In genomic region chr3:12907729-12908128, GRCh38 we compare ENCODE assay signal across 22 cellular contexts.
DNase-seq lines count a peak whose midpoint lies in the region; ATAC-seq, FAIRE-seq and TF ChIP-seq lines count a peak whose summit lies in the region.
"Had no signal": no experiment of that assay in that cellular context is flagged by ENCODE, and none has a peak within 500 bp of the region (broad histone marks: within the 10 kb centered on the region; RNA-seq: fewer than 3 reads in every experiment).

No MANE protein-coding gene starts in this region.

- H2AFZ ChIP-seq in HepG2 (ENCODE audit: low read length) (no peak overlapping the region), H1 (ENCODE audit: low read length) (no peak overlapping the region), neuronal stem cell (ENCODE audit: low read length) (no peak overlapping the region)
- H2AFZ ChIP-seq: GM23248 had no signal

- TF ChIP-seq RAD21 in HepG2 (CRISPR knock-in tag; IDR thresholded peaks at IDR 0.05) = no peak
- no peak for TF ChIP-seq RAD21 in H1 (IDR thresholded peaks at IDR 0.05 in 1 of 2, conservative IDR thresholded peaks at IDR 0.05 in 1 of 2; ENCODE audit: low read depth in 2 of 2, low read length in 2 of 2)

- no peak for TF ChIP-seq EP300 in HepG2 (IDR thresholded peaks at IDR 0.05; ENCODE audit: low read depth in 2 of 2, low read length in 2 of 2)
- TF ChIP-seq EP300 in HepG2 (CRISPR knock-in tag; IDR thresholded peaks at IDR 0.05; ENCODE audit: borderline replicate concordance) = no peak
- no peak for TF ChIP-seq EP300 in H1 (IDR thresholded peaks at IDR 0.05; ENCODE audit: borderline replicate concordance in 1 of 2, low read depth in 2 of 2, low read length in 2 of 2)

- H2BK20ac ChIP-seq in H1 (ENCODE audit: low read length) = no peak overlapping the region

- H3K4me3 ChIP-seq in HepG2 (replicated peaks in 1 of 3; ENCODE audit: insufficient read depth in 1 of 3, low read depth in 2 of 3, low read length in 3 of 3) = no peak overlapping the region
- no peak overlapping the region for H3K4me3 ChIP-seq in right lobe of liver
- no peak overlapping the region for H3K4me3 ChIP-seq in H1 (ENCODE audit: extremely low read depth in 1 of 4, insufficient read depth in 2 of 4, low read depth in 3 of 4, low read length in 4 of 4)
- no peak overlapping the region for H3K4me3 ChIP-seq in neuronal stem cell (ENCODE audit: low read length in 2 of 2)
- H3K4me3 ChIP-seq: BLaER1 treated with 17β-estradiol and CSF1 and Interleukin-3, amounts not matched to agents 10 nM and 100 nM; GM23248 had no signal

- H4K20me1 ChIP-seq in HepG2 (ENCODE audit: insufficient read depth, low read length) (peaks cover 9% of the 10 kb centered on the region; the same call in 1 of the 2 replicates), H1 (replicated peaks in 1 of 2; ENCODE audit: control insufficient read depth in 1 of 2, insufficient read depth in 2 of 2, low read length in 2 of 2) (peaks cover 2 to 4% of the 10 kb centered on the region in 2 experiments)

- H2BK12ac ChIP-seq in H1 (ENCODE audit: low read depth, low read length) (no peak overlapping the region), neuronal stem cell (ENCODE audit: low read length) (no peak overlapping the region)

- FAIRE-seq in HepG2 (lab: Jason Lieb, UNC) (no peak), H1 (lab: Jason Lieb, UNC) (no peak), GM12892 (lab: Jason Lieb, UNC) (no peak)
- FAIRE-seq: A204.1, D721Med, RCC 7860 had no signal

- 0 out of 2 replicates have a peak, but pooled peaks cover under 1% of the 10 kb centered on the region for H3K4me1 ChIP-seq in HepG2 (ENCODE audit: insufficient read depth, low read length)
- H3K4me1 ChIP-seq in right lobe of liver = no peaks in the 10 kb centered on the region
- H3K4me1 ChIP-seq in H1 (replicated peaks in 1 of 4; ENCODE audit: control insufficient read depth in 3 of 4, insufficient read depth in 4 of 4, low read length in 3 of 4) = no peaks in the 10 kb centered on the region
- no peaks in the 10 kb centered on the region for H3K4me1 ChIP-seq in neuronal stem cell (ENCODE audit: control insufficient read depth in 2 of 2, insufficient read depth in 1 of 2, low read depth in 1 of 2, low read length in 2 of 2)

- peak overlapping the region; percentile 39; the same call in 1 of the 2 replicates for H2BK5ac ChIP-seq in H1 (ENCODE audit: low read depth, low read length)
- H2BK5ac ChIP-seq in neuronal stem cell (ENCODE audit: low read length) = no peak overlapping the region

- intact Hi-C loops in HepG2 (cut with micrococcal nuclease; ENCODE audit: unreplicated experiment) (no loop called here), right lobe of liver (cut with DNase I) (loop anchor here in 1 of 2 donors (10.0 kb wide), 1 partner anchor 77 kb away; no protein-coding TSS in a partner anchor)

- no peak overlapping the region for H3K4me2 ChIP-seq in HepG2 (ENCODE audit: low read depth, low read length)
- no peak overlapping the region for H3K4me2 ChIP-seq in H1 (ENCODE audit: insufficient read depth in 1 of 2, low read depth in 2 of 2, low read length in 2 of 2)
- H3K4me2 ChIP-seq in neuronal stem cell (ENCODE audit: insufficient read depth, low read length, poor library complexity, severe bottlenecking) = no peak overlapping the region
- H3K4me2 ChIP-seq: SK-N-SH had no signal

- H2AK5ac ChIP-seq in H1 (ENCODE audit: low read depth, low read length) (no peak overlapping the region), neuronal stem cell (ENCODE audit: low read depth, low read length) (no peak overlapping the region)

- H4K8ac ChIP-seq in H1 (ENCODE audit: extremely low read depth, insufficient read depth, low read length) = no peak overlapping the region
- no peak overlapping the region for H4K8ac ChIP-seq in neuronal stem cell (ENCODE audit: low read depth, low read length)

- in situ Hi-C loops in HepG2 (cut with HindIII; ENCODE audit: extremely low pct_ligation_motif_present, low pct_unique_long_range_greater_than_20kb) = no loop called here

- H2BK120ac ChIP-seq in H1 (replicated peaks; ENCODE audit: low read depth, low read length) (no peak overlapping the region), neuronal stem cell (ENCODE audit: low read depth, low read length) (no peak overlapping the region)

- WGBS in HepG2 (ENCODE audit: low lambda C conversion rate) = 94% methylated on average over 18 of the region's 18 CpGs
- WGBS in right lobe of liver (ENCODE audit: insufficient coverage, low coverage, low lambda C conversion rate, missing lambda C conversion rate) = 80% methylated on average over 6 of the region's 18 CpGs
- WGBS in H1 (ENCODE audit: extremely low coverage in 1 of 2, insufficient coverage in 1 of 2, insufficient read length in 1 of 2, insufficient replicate concordance in 2 of 2, low coverage in 1 of 2, low lambda C conversion rate in 2 of 2, missing lambda C conversion rate in 1 of 2), 2 experiments = 90% methylated on average over 15 of the region's 18 CpGs; no CpG with 5 or more reads in 1 of the 2 experiments
- whole genome bisulfite sequencing in neuronal stem cell (ENCODE audit: extremely low coverage in 2 of 2, insufficient read length in 2 of 2, insufficient replicate concordance in 1 of 2), 2 donors = no CpG with 5 or more reads among the region's 18 CpGs

- H4K5ac ChIP-seq in H1 (ENCODE audit: insufficient read length, low read depth, low read length) = no peak overlapping the region

- H3K18ac ChIP-seq in H1 (ENCODE audit: extremely low read depth, low read length) (no peak overlapping the region), neuronal stem cell (ENCODE audit: low read length) (no peak overlapping the region)

- no peak overlapping the region for H3K23ac ChIP-seq in H1 (ENCODE audit: insufficient read length)
- peak overlapping the region; percentile 74 for H3K23ac ChIP-seq in neuronal stem cell (ENCODE audit: low read depth, low read length, poor library complexity)

- H3K23me2 ChIP-seq in H1 (ENCODE audit: low read depth, low read length) = no peaks in the 10 kb centered on the region

- no peak overlapping the region for H3K4ac ChIP-seq in H1 (replicated peaks; ENCODE audit: insufficient read length, low read depth, low read length)
- no peak overlapping the region for H3K4ac ChIP-seq in neuronal stem cell (ENCODE audit: low read length)

- H3K27me3 ChIP-seq in HepG2 (ENCODE audit: control insufficient read depth in 1 of 2, insufficient read depth in 2 of 2, low read length in 2 of 2) = no peaks in the 10 kb centered on the region
- no peaks in the 10 kb centered on the region for H3K27me3 ChIP-seq in right lobe of liver
- H3K27me3 ChIP-seq in H1 (replicated peaks in 1 of 4; ENCODE audit: control insufficient read depth in 3 of 4, extremely low read depth in 1 of 4, insufficient read depth in 3 of 4, low read length in 3 of 4) = no peaks in the 10 kb centered on the region
- no peaks in the 10 kb centered on the region for H3K27me3 ChIP-seq in neuronal stem cell (ENCODE audit: control insufficient read depth in 3 of 3, insufficient read depth in 3 of 3, low read depth in 1 of 3, low read length in 3 of 3)
- H3K27me3 ChIP-seq: BLaER1 treated with 17β-estradiol and CSF1 and Interleukin-3, amounts not matched to agents 10 nM and 100 nM had no signal

- no TSS peak for BruUV-seq in HepG2 (replicated peaks; lab: Mats Ljungman, UMichigan)

- H3K56ac ChIP-seq in H1 (replicated peaks; ENCODE audit: insufficient read length, low read depth, low read length) = no peak overlapping the region

- DNase-seq in HepG2 (ENCODE audit: low spot score) (no peak), right lobe of liver (no peak), H1 (ENCODE audit: low read depth in 1 of 2, low spot score in 2 of 2) (no peak), neuronal stem cell (ENCODE audit: low spot score) (no peak), NCI-H345 (lab: John Stamatoyannopoulos, UW) (no peak), GM12892 (ENCODE audit: insufficient read length) (no peak)
- DNase-seq: CD4-positive, alpha-beta T cell; GM23248; HCEC 1CT; NCI-H1092 treated with DMSO at 0.1 percent for 48 hours; NCI-H1436; NCI-H187; NCI-H2081 treated with DMSO at 0.1 percent for 48 hours; NCI-H2171; NCI-H524; NCI-H748 treated with DMSO at 0.1 percent for 48 hours; SK-N-SH had no signal

- no peaks in the 10 kb centered on the region for H3K9me3 ChIP-seq in HepG2 (ENCODE audit: low read length)
- no peaks in the 10 kb centered on the region for H3K9me3 ChIP-seq in right lobe of liver
- no peaks in the 10 kb centered on the region for H3K9me3 ChIP-seq in H1 (ENCODE audit: insufficient read depth in 2 of 2, low read depth in 1 of 2, low read length in 1 of 2)
- no peaks in the 10 kb centered on the region for H3K9me3 ChIP-seq in neuronal stem cell (replicated peaks in 1 of 2; ENCODE audit: control insufficient read depth in 2 of 2, insufficient read depth in 1 of 2, low read depth in 1 of 2, low read length in 2 of 2)
- H3K9me3 ChIP-seq: BLaER1 treated with 17β-estradiol and CSF1 and Interleukin-3, amounts not matched to agents 10 nM and 100 nM; SK-N-SH had no signal

- H4K91ac ChIP-seq in H1 (replicated peaks; ENCODE audit: insufficient read length, low read length) (no peak overlapping the region), neuronal stem cell (ENCODE audit: low read depth, low read length, poor library complexity) (no peak overlapping the region)

- H3K79me1 ChIP-seq in H1 (ENCODE audit: low read depth, low read length) = no peaks in the 10 kb centered on the region; the same call in 1 of the 2 replicates
- no peaks in the 10 kb centered on the region for H3K79me1 ChIP-seq in neuronal stem cell (ENCODE audit: low read depth, low read length)

- H3K14ac ChIP-seq in H1 (ENCODE audit: insufficient read length) = no peak overlapping the region
- no peak overlapping the region for H3K14ac ChIP-seq in neuronal stem cell (ENCODE audit: low read length)

- H3K36me3 ChIP-seq in HepG2 (replicated peaks in 1 of 2; ENCODE audit: control insufficient read depth in 1 of 2, insufficient read depth in 2 of 2, low read length in 2 of 2) = peaks cover 59 to 93% of the 10 kb centered on the region in 2 experiments
- peaks cover 0 to 74% (median 35%) of the 10 kb centered on the region in 4 donors for H3K36me3 ChIP-seq in right lobe of liver
- H3K36me3 ChIP-seq in H1 (ENCODE audit: control insufficient read depth in 2 of 4, insufficient read depth in 4 of 4, low read length in 3 of 4) = peaks cover 6 to 18% (median 11%) of the 10 kb centered on the region in 4 experiments; a peak in 5 of 8 replicates
- peaks cover 50 to 94% of the 10 kb centered on the region in 2 donors for H3K36me3 ChIP-seq in neuronal stem cell (replicated peaks in 1 of 2; ENCODE audit: control insufficient read depth in 2 of 2, insufficient read depth in 2 of 2, low read length in 2 of 2)

- no peak overlapping the region for H2BK15ac ChIP-seq in H1 (ENCODE audit: low read length)
- no peak overlapping the region for H2BK15ac ChIP-seq in neuronal stem cell (ENCODE audit: low read length)

- no peak for ATAC-seq in HepG2
- no peak for ATAC-seq in right lobe of liver
- no peak for ATAC-seq in HG03045 (IDR thresholded peaks at IDR 0.05; ENCODE audit: unreplicated experiment)

- H3K9ac ChIP-seq in HepG2 (ENCODE audit: insufficient read depth, low read depth, low read length) = no peak overlapping the region
- no peak overlapping the region for H3K9ac ChIP-seq in H1 (replicated peaks in 1 of 4; ENCODE audit: extremely low read depth in 1 of 4, low read depth in 3 of 4, low read length in 3 of 4)
- H3K9ac ChIP-seq in neuronal stem cell (ENCODE audit: low read depth, low read length, poor library complexity) = peak overlapping the region; percentile 14
- H3K9ac ChIP-seq: GM23248, SK-N-SH had no signal

- TF ChIP-seq CTCF in HepG2 (CRISPR knock-in tag; IDR thresholded peaks at IDR 0.05) = no peak
- no peak for TF ChIP-seq CTCF in right lobe of liver (IDR thresholded peaks at IDR 0.05)
- no peak for TF ChIP-seq CTCF in H1 (IDR thresholded peaks at IDR 0.05; ENCODE audit: control extremely low read depth in 1 of 3, insufficient read depth in 1 of 3, low read depth in 1 of 3, low read length in 3 of 3)

- POLR2A ChIA-PET in HepG2 (lab: Yijun Ruan, JAX) (no interaction called here), H1 (lab: Charles Lee; ENCODE audit: partially characterized antibody) (interaction anchor here (2.0 kb wide), 1 partner anchor 12 kb away, joined by 4 read pairs; no protein-coding TSS in a partner anchor)

- no peak for TF ChIP-seq POLR2A in HepG2 (IDR thresholded peaks at IDR 0.05; ENCODE audit: insufficient read depth in 1 of 2, low read depth in 2 of 2, low read length in 2 of 2)
- TF ChIP-seq POLR2A in right lobe of liver (IDR thresholded peaks at IDR 0.05) = no peak
- TF ChIP-seq POLR2A in H1 (IDR thresholded peaks at IDR 0.05; ENCODE audit: control extremely low read depth in 1 of 2, low read depth in 2 of 2, low read length in 2 of 2) = no peak
- no peak for TF ChIP-seq POLR2A in GM12892 (IDR thresholded peaks at IDR 0.05; ENCODE audit: low read depth, low read length)

- no peaks in the 10 kb centered on the region for H3K79me2 ChIP-seq in HepG2 (ENCODE audit: insufficient read depth, low read length)
- H3K79me2 ChIP-seq in H1 (ENCODE audit: control insufficient read depth in 1 of 2, insufficient read depth in 2 of 2, low read length in 2 of 2) = no peaks in the 10 kb centered on the region

- CTCF ChIA-PET in HepG2 (lab: Yijun Ruan, JAX; ENCODE audit: low intra/inter-chr PET ratio, low total read pairs) = no interaction called here
- CTCF ChIA-PET in H1 (lab: Charles Lee; ENCODE audit: partially characterized antibody) = interaction anchor here (0.9 to 2.5 kb wide), 9 partner anchors 8 to 75 kb away, joined by 3 to 15 read pairs (median 3); no protein-coding TSS in a partner anchor

- H3K27ac ChIP-seq in HepG2 (ENCODE audit: extremely low read length, insufficient read depth, low read length) = no peak overlapping the region
- no peak overlapping the region for H3K27ac ChIP-seq in right lobe of liver
- no peak overlapping the region for H3K27ac ChIP-seq in H1 (ENCODE audit: low read depth, low read length)
- no peak overlapping the region for H3K27ac ChIP-seq in neuronal stem cell (replicated peaks; ENCODE audit: low read length)
- H3K27ac ChIP-seq: GM23248 had no signal
